Comparison of ENCODE assay signal across 8 cellular contexts in genomic region chr20:51562027-51562333, GRCh38. TPM values are rescaled to one million over a fixed set of nuclear protein-coding genes. Genes with fewer than 3 reads are reported as not detected.
DNase-seq lines count a peak whose midpoint lies in the region; ATAC-seq and TF ChIP-seq lines count a peak whose summit lies in the region.

No MANE protein-coding gene starts in this region.

- ATAC-seq in T-cell (replicated peaks in 1 of 4) (peak in 2 of 4 experiments; percentile 14 to 28), HG02642 (IDR thresholded peaks at IDR 0.05; ENCODE audit: poor library complexity, unreplicated experiment) (no peak), esophagus mucosa (no peak)

- no peaks in the 10 kb centered on the region for H3K27me3 ChIP-seq in rectal smooth muscle tissue (ENCODE audit: control insufficient read depth, insufficient read depth, low read length)

- no peaks in the 10 kb centered on the region for H3K9me3 ChIP-seq in ES-I3 (ENCODE audit: control insufficient read depth, insufficient read depth, low read length)

- H3K27ac Mint-ChIP-seq in T-cell: no peak overlapping the region

- H3K36me3 Mint-ChIP-seq in T-cell: no peaks in the 10 kb centered on the region

- CTCF ChIA-PET in T-cell (lab: Charles Lee): no interaction called here

- no peak for DNase-seq in T-cell
- DNase-seq in fibroblast of pulmonary artery (ENCODE audit: low read depth): no peak
- DNase-seq in KG1 (lab: John Stamatoyannopoulos, UW): no peak
- DNase-seq in NCI-H446 (lab: John Stamatoyannopoulos, UW): no peak

- POLR2A ChIA-PET in T-cell (lab: Charles Lee): no interaction called here

- H3K4me3 Mint-ChIP-seq in T-cell: peak overlapping the region; percentile 32 to 65 (median 59)

- H3K27me3 Mint-ChIP-seq in T-cell: peaks cover 44 to 53% of the 10 kb centered on the region in 2 donors

- H3K4me3 ChIP-seq in fibroblast of pulmonary artery (replicated peaks; ENCODE audit: low read depth, low read length): peak overlapping the region; percentile 59
- peak overlapping the region; percentile 72 for H3K4me3 ChIP-seq in rectal smooth muscle tissue (ENCODE audit: low read length)

- no peaks in the 10 kb centered on the region for H3K9me3 Mint-ChIP-seq in T-cell

- peak overlapping the region; percentile 91 for H3K27ac ChIP-seq in rectal smooth muscle tissue (ENCODE audit: low read depth, low read length)

- H3K4me1 Mint-ChIP-seq in T-cell: peaks cover 14 to 35% (median 24%) of the 10 kb centered on the region in 3 donors

- H3K4me1 ChIP-seq in ES-I3 (ENCODE audit: insufficient read depth, low read length) (peaks cover 9% of the 10 kb centered on the region; the same call in 1 of the 2 replicates), rectal smooth muscle tissue (ENCODE audit: control insufficient read depth, insufficient read depth, low read length) (peaks cover 20% of the 10 kb centered on the region)

- H3K9ac ChIP-seq in ES-I3 (ENCODE audit: low read depth, low read length): peak overlapping the region; percentile 55; the same call in 1 of the 2 replicates
- H3K9ac ChIP-seq in rectal smooth muscle tissue (ENCODE audit: low read length): peak overlapping the region; percentile 19

- TF ChIP-seq CTCF in fibroblast of pulmonary artery (IDR thresholded peaks at IDR 0.05; ENCODE audit: low read length, missing control alignments): no peak

- H3K36me3 ChIP-seq in ES-I3 (ENCODE audit: insufficient read depth, low read length): no peaks in the 10 kb centered on the region
- H3K36me3 ChIP-seq in rectal smooth muscle tissue (ENCODE audit: control insufficient read depth, insufficient read depth, low read length): no peaks in the 10 kb centered on the region

RNA-seq across cellular contexts. Expression of gene NFATC2, which starts 19.5 kb away (rescaled TPM):
- 10 to 100 TPM; 49.0 to 75.9 (median 67.0) TPM for total RNA-seq in T-cell
- 0.76 TPM for total RNA-seq in esophagus mucosa

Comparison
In these comparisons a context has a peak if more than half of its experiments do, and no peak if none do; other contexts are left out.
1. RNA of gene NFATC2, which starts 19.5 kb away (total RNA-seq): 49.0 to 75.9 TPM in T-cell; 0.76 TPM in esophagus mucosa (single experiment); every median in the first group is over 10 times any median in the second.